ENCODE assay signal across 22 cellular contexts in the genomic region with DNA sequence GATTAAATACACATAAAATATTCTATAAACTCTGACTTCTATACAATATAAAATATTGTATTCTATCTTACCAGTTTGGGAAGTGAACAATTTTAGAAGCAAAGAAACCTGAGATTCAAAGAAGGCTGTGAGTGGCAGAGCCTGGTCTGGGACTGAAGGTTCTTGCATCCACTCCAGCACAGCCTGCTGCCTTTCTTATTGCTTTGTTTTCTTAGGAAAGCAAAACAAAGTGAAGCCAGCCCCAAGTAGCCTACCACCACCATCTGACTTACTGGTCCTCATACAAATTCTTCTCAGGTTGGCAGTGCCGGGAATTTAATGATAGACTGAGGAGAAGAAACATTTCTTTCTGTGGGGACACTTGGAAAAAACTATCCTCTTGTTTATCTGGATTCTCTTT.
"Had no signal": no experiment of that assay in that cellular context is flagged by ENCODE, and none has a peak within 500 bp of the region (broad histone marks: within the 10 kb centered on the region; RNA-seq: fewer than 3 reads in every experiment).

No MANE protein-coding gene starts in this region.

- H3K4me3 ChIP-seq: coronary artery, heart right ventricle, left lung, lower lobe of right lung, right atrium auricular region, sigmoid colon, skin epidermis, stomach, tibial artery, upper lobe of right lung, vagina had no signal

- H3K27ac Mint-ChIP-seq: naive B cell had no signal

- DNase-seq: dorsolateral prefrontal cortex; effector CD8-positive, alpha-beta T cell; foreskin melanocyte; heart right ventricle; kidney glomerular epithelial cell; left lung; lower lobe of right lung; mesenchymal stem cell; naive B cell; posterior cingulate gyrus; sigmoid colon; stimulated activated CD4-positive, alpha-beta T cell treated with anti-CD3 and anti-CD28 coated beads, Interleukin-2, amount 100 ng/mL, for 24 hours; stimulated activated naive CD4-positive, alpha-beta T cell; stomach; tibial artery; upper lobe of right lung had no signal

- H3K4me3 Mint-ChIP-seq: naive B cell, nephron had no signal

- H3K36me3 Mint-ChIP-seq: naive B cell had no signal

- H3K36me3 ChIP-seq: heart right ventricle, left lung, lower lobe of right lung, right atrium auricular region, sigmoid colon, stomach, tibial artery, upper lobe of right lung, vagina had no signal

- H3K4me1 ChIP-seq: left lung, lower lobe of right lung, right atrium auricular region, stomach, tibial artery, upper lobe of right lung, vagina had no signal

- H3K27me3 ChIP-seq: dorsolateral prefrontal cortex, heart right ventricle, left lung, right atrium auricular region, sigmoid colon, stomach, tibial artery, upper lobe of right lung, vagina had no signal

- H3K4me1 Mint-ChIP-seq: naive B cell had no signal

- H3K27ac ChIP-seq: coronary artery, heart right ventricle, left lung, lower lobe of right lung, right atrium auricular region, sigmoid colon, stomach, tibial artery, upper lobe of right lung, vagina had no signal

- ATAC-seq: heart right ventricle, left lung, lower lobe of right lung, upper lobe of right lung had no signal

- H3K9me3 ChIP-seq: left lung, lower lobe of right lung, right atrium auricular region, sigmoid colon, stomach, tibial artery, upper lobe of right lung, vagina had no signal

- FAIRE-seq: islet of Langerhans had no signal
